1 cellular context compared by ENCODE assay signal in genomic region chr1:98316286-98316685, GRCh38.
TF ChIP-seq lines count a peak whose summit lies in the region.

No MANE protein-coding gene starts in this region.

TF ChIP-seq in HepG2, 621 proteins besides CTCF, POLR2A, EP300 and RAD21 (continued from another document):
- TF ChIP-seq SKIL (CRISPR knock-in tag; IDR thresholded peaks at IDR 0.05; ENCODE audit: borderline replicate concordance): no peak
- TF ChIP-seq ARNT (IDR thresholded peaks at IDR 0.05): no peak
- no peak for TF ChIP-seq ZNF484 (CRISPR knock-in tag; IDR thresholded peaks at IDR 0.05; ENCODE audit: borderline replicate concordance, low read depth)
- TF ChIP-seq ZNF326 (CRISPR knock-in tag; IDR thresholded peaks at IDR 0.05; ENCODE audit: borderline replicate concordance): no peak
- TF ChIP-seq, protein P1, sequence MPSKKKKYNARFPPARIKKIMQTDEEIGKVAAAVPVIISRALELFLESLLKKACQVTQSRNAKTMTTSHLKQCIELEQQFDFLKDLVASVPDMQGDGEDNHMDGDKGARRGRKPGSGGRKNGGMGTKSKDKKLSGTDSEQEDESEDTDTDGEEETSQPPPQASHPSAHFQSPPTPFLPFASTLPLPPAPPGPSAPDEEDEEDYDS (CRISPR knock-in tag; IDR thresholded peaks at IDR 0.05): no peak
